ENCODE assay signal across 27 cellular contexts in genomic region chr19:34936184-34936583, GRCh38.
"Had no signal": no experiment of that assay in that cellular context is flagged by ENCODE, and none has a peak within 500 bp of the region (broad histone marks: within the 10 kb centered on the region; RNA-seq: fewer than 3 reads in every experiment).

No MANE protein-coding gene starts in this region.

- H3K27me3 ChIP-seq: colonic mucosa, esophagus muscularis mucosa, foreskin keratinocyte, gastroesophageal sphincter, heart left ventricle, hepatocyte had no signal

- FAIRE-seq: endometrium, endothelial cell of umbilical vein, frontal cortex, kidney had no signal

- ATAC-seq: effector memory CD8-positive, alpha-beta T cell; foreskin keratinocyte; gastroesophageal sphincter; heart left ventricle; left colon; left lobe of liver; lower lobe of right lung; mucosa of descending colon had no signal

- H3K27me3 Mint-ChIP-seq: dendritic cell treated with granulocyte-macrophage colony-stimulating factor and Interleukin-4, amounts not matched to agents 40 ng/mL and 50 ng/mL, for 4 days; effector memory CD8-positive, alpha-beta T cell; naive B cell had no signal

- H2AFZ ChIP-seq: hepatocyte had no signal

- H3K4me3 ChIP-seq: colonic mucosa, esophagus muscularis mucosa, gastroesophageal sphincter, heart left ventricle, hepatocyte, left ventricle myocardium inferior, lower lobe of right lung, mucosa of descending colon had no signal

- DNase-seq: colonic mucosa; cortex of kidney; effector CD8-positive, alpha-beta T cell; effector memory CD8-positive, alpha-beta T cell; endodermal cell; foreskin keratinocyte; heart left ventricle; hypothalamus; immature natural killer cell; islet precursor cell; kidney; kidney glomerular epithelial cell; left colon; left ventricle myocardium inferior; lower lobe of right lung; mesenchymal stem cell; mucosa of descending colon; naive B cell had no signal

- H3K27ac ChIP-seq: colonic mucosa, esophagus muscularis mucosa, foreskin keratinocyte, gastroesophageal sphincter, heart left ventricle, hepatocyte, left ventricle myocardium inferior, lower lobe of right lung had no signal

- H3K27ac Mint-ChIP-seq: dendritic cell treated with granulocyte-macrophage colony-stimulating factor and Interleukin-4, amounts not matched to agents 40 ng/mL and 50 ng/mL, for 4 days; effector memory CD8-positive, alpha-beta T cell; endodermal cell; immature natural killer cell; mesothelial cell of epicardium; naive B cell had no signal

- H3K9me3 ChIP-seq: colonic mucosa, esophagus muscularis mucosa, gastroesophageal sphincter, lower lobe of right lung had no signal

- H3K36me3 ChIP-seq: colonic mucosa had no signal

- H3K4me3 Mint-ChIP-seq: dendritic cell treated with granulocyte-macrophage colony-stimulating factor and Interleukin-4, amounts not matched to agents 40 ng/mL and 50 ng/mL, for 4 days; effector memory CD8-positive, alpha-beta T cell; endodermal cell; immature natural killer cell; mesothelial cell of epicardium; naive B cell had no signal

- H3K4me1 Mint-ChIP-seq: endodermal cell, immature natural killer cell, mesothelial cell of epicardium, naive B cell had no signal

- H3K4me1 ChIP-seq: colonic mucosa, esophagus muscularis mucosa, foreskin keratinocyte, gastroesophageal sphincter, heart left ventricle, left ventricle myocardium inferior, lower lobe of right lung had no signal

- H3K79me2 ChIP-seq: hepatocyte had no signal

- H3K4me2 ChIP-seq: hepatocyte had no signal
